31 cellular contexts compared by ENCODE assay signal in genomic region chr4:152579916-152580315, GRCh38.
"Had no signal": no experiment of that assay in that cellular context is flagged by ENCODE, and none has a peak within 500 bp of the region (broad histone marks: within the 10 kb centered on the region; RNA-seq: fewer than 3 reads in every experiment).

No MANE protein-coding gene starts in this region.

- H3K27ac ChIP-seq: brain microvascular endothelial cell, epithelial cell of prostate had no signal

- H3K27me3 Mint-ChIP-seq: activated CD4-positive, alpha-beta T cell treated with anti-CD3 and anti-CD28 coated beads for 36 hours; activated naive CD8-positive, alpha-beta T cell; activated T-cell treated with anti-CD3 and anti-CD28 coated beads, Interleukin-2, amount 50 U/mL, for 24 hours; activated T-helper 17 cell treated with anti-CD3 and anti-CD28 coated beads, Interleukin-2, amount 50 U/mL, for 72 hours; T-cell had no signal

- H3K27me3 ChIP-seq: brain microvascular endothelial cell had no signal

- H3K4me1 Mint-ChIP-seq: activated CD4-positive, alpha-beta T cell treated with anti-CD3 and anti-CD28 coated beads for 36 hours; activated T-helper 17 cell treated with anti-CD3 and anti-CD28 coated beads, Interleukin-2, amount 50 U/mL, for 72 hours had no signal

- H3K27ac Mint-ChIP-seq: activated CD4-positive, alpha-beta memory T cell treated with anti-CD3 and anti-CD28 coated beads, Interleukin-2, amount 10 ng/mL, durations not matched to agents 7 days and 5 days; activated CD4-positive, alpha-beta T cell treated with anti-CD3 and anti-CD28 coated beads for 36 hours; activated CD4-positive, alpha-beta T cell treated with anti-CD3 and anti-CD28 coated beads, Interleukin-2, amount 10 ng/mL, durations not matched to agents 7 days and 5 days; activated naive CD8-positive, alpha-beta T cell; activated T-cell treated with anti-CD3 and anti-CD28 coated beads, Interleukin-2, amount 50 U/mL, for 24 hours; activated T-cell treated with anti-CD3 and anti-CD28 coated beads, Interleukin-2, amount 50 U/mL, for 72 hours; activated T-helper 17 cell treated with anti-CD3 and anti-CD28 coated beads, Interleukin-2, amount 50 U/mL, for 72 hours; T-cell; T-helper 1 cell treated with Interleukin-12 subunit alpha and Interleukin-12 subunit beta and Interleukin-4 antibody, amounts not matched to agents 30 μg/mL and 1 μg/mL, for 36 hours; T-helper 2 cell treated with Interferon-gamma antibody and Interleukin-4, amounts not matched to agents 5 μg/mL and 100 μg/mL, for 36 hours had no signal

- H3K4me3 Mint-ChIP-seq: activated CD4-positive, alpha-beta memory T cell treated with anti-CD3 and anti-CD28 coated beads, Interleukin-2, amount 10 ng/mL, durations not matched to agents 7 days and 5 days; activated CD4-positive, alpha-beta T cell treated with anti-CD3 and anti-CD28 coated beads for 36 hours; activated CD4-positive, alpha-beta T cell treated with anti-CD3 and anti-CD28 coated beads, Interleukin-2, amount 10 ng/mL, durations not matched to agents 7 days and 5 days; activated naive CD8-positive, alpha-beta T cell; activated T-cell treated with anti-CD3 and anti-CD28 coated beads, Interleukin-2, amount 50 U/mL, for 24 hours; activated T-cell treated with anti-CD3 and anti-CD28 coated beads, Interleukin-2, amount 50 U/mL, for 72 hours; activated T-helper 17 cell treated with anti-CD3 and anti-CD28 coated beads, Interleukin-2, amount 50 U/mL, for 72 hours; T-cell; T-helper 1 cell treated with Interleukin-12 subunit alpha and Interleukin-12 subunit beta and Interleukin-4 antibody, amounts not matched to agents 30 μg/mL and 1 μg/mL, for 36 hours; T-helper 2 cell treated with Interferon-gamma antibody and Interleukin-4, amounts not matched to agents 5 μg/mL and 100 μg/mL, for 36 hours had no signal

- H3K36me3 ChIP-seq: brain microvascular endothelial cell had no signal

- H3K9me3 Mint-ChIP-seq: activated CD4-positive, alpha-beta memory T cell treated with anti-CD3 and anti-CD28 coated beads, Interleukin-2, amount 10 ng/mL, durations not matched to agents 7 days and 5 days; activated CD4-positive, alpha-beta T cell treated with anti-CD3 and anti-CD28 coated beads, Interleukin-2, amount 10 ng/mL, durations not matched to agents 7 days and 5 days; activated T-cell treated with anti-CD3 and anti-CD28 coated beads, Interleukin-2, amount 50 U/mL, for 24 hours; activated T-cell treated with anti-CD3 and anti-CD28 coated beads, Interleukin-2, amount 50 U/mL, for 72 hours; activated T-helper 17 cell treated with anti-CD3 and anti-CD28 coated beads, Interleukin-2, amount 50 U/mL, for 72 hours; T-helper 2 cell treated with Interferon-gamma antibody and Interleukin-4, amounts not matched to agents 5 μg/mL and 100 μg/mL, for 36 hours had no signal

- H3K36me3 Mint-ChIP-seq: activated naive CD8-positive, alpha-beta T cell; T-cell had no signal

- DNase-seq: activated CD4-positive, alpha-beta memory T cell treated with anti-CD3 and anti-CD28 coated beads, Interleukin-2, amount 10 ng/mL, durations not matched to agents 7 days and 5 days; activated CD4-positive, alpha-beta T cell treated with anti-CD3 and anti-CD28 coated beads for 36 hours; activated CD4-positive, alpha-beta T cell treated with anti-CD3 and anti-CD28 coated beads, Interleukin-2, amount 10 ng/mL, durations not matched to agents 7 days and 5 days; activated CD4-positive, alpha-beta T cell treated with anti-CD3 and anti-CD28 coated beads, Interleukin-2, amount 50 U/mL, for 4 hours; activated CD4-positive, CD25-positive, alpha-beta regulatory T cell; activated CD4-positive, CD25-positive, alpha-beta regulatory T cell treated with anti-CD3 and anti-CD28 coated beads, Interleukin-2, amount 50 U/mL, for 72 hours; activated CD8-positive, alpha-beta memory T cell treated with anti-CD3 and anti-CD28 coated beads, Interleukin-2, amount 50 U/mL, for 48 hours; activated effector memory CD4-positive, alpha-beta T cell treated with Interleukin-2 at 50 U/mL for 16 hours; activated gamma-delta T cell treated with Interleukin-2 at 50 U/mL for 16 hours; activated naive CD4-positive, alpha-beta T cell treated with anti-CD3 and anti-CD28 coated beads, Interleukin-2, amount 50 U/mL, for 16 hours; activated naive CD4-positive, alpha-beta T cell treated with Interleukin-2 at 50 U/mL for 16 hours; activated T-cell treated with anti-CD3 and anti-CD28 coated beads for 4 hours; activated T-cell treated with anti-CD3 and anti-CD28 coated beads, Interleukin-2, amount 50 U/mL, for 24 hours; activated T-cell treated with anti-CD3 and anti-CD28 coated beads, Interleukin-2, amount 50 U/mL, for 72 hours; amniotic stem cell; anterior cingulate cortex; brain microvascular endothelial cell; caudate nucleus; cortex of kidney; dermis blood vessel endothelial cell; effector CD8-positive, alpha-beta T cell; foreskin fibroblast; head of caudate nucleus; SW 1271; T-cell; T1000 had no signal
